18 cellular contexts compared by ENCODE assay signal in genomic region chr17:54727624-54728023, GRCh38.
"Had no signal": no experiment of that assay in that cellular context is flagged by ENCODE, and none has a peak within 500 bp of the region (broad histone marks: within the 10 kb centered on the region; RNA-seq: fewer than 3 reads in every experiment).

No MANE protein-coding gene starts in this region.

- H3K27me3 ChIP-seq: esophagus muscularis mucosa, foreskin keratinocyte, gastrocnemius medialis, heart right ventricle, left lung had no signal

- H3K9me3 ChIP-seq: gastrocnemius medialis had no signal

- H3K4me3 ChIP-seq: coronary artery, dorsolateral prefrontal cortex, esophagus muscularis mucosa, gastrocnemius medialis, heart right ventricle, left lung, lower lobe of right lung had no signal

- H3K36me3 ChIP-seq: esophagus muscularis mucosa, gastrocnemius medialis, heart right ventricle, left lung, lower lobe of right lung had no signal

- DNase-seq: dermis blood vessel endothelial cell; dorsolateral prefrontal cortex; effector CD4-positive, alpha-beta T cell; effector memory CD4-positive, alpha-beta T cell; foreskin keratinocyte; gastrocnemius medialis; glutamatergic neuron; head of caudate nucleus; heart right ventricle; hippocampal formation; left cardiac atrium; left lung; left ventricle myocardium superior; lower lobe of right lung; mesenchymal stem cell; midbrain had no signal

- H3K4me1 ChIP-seq: esophagus muscularis mucosa, foreskin keratinocyte, gastrocnemius medialis, heart right ventricle, left lung, lower lobe of right lung had no signal

- H3K27ac ChIP-seq: coronary artery, dorsolateral prefrontal cortex, esophagus muscularis mucosa, foreskin keratinocyte, gastrocnemius medialis, heart right ventricle, left lung, lower lobe of right lung had no signal
